ENCODE assay signal across 8 cellular contexts in genomic region chr6:170554086-170554887, GRCh38. TPM values are rescaled to one million over a fixed set of nuclear protein-coding genes. Genes with fewer than 3 reads are reported as not detected.
DNase-seq lines count a peak whose midpoint lies in the region; ATAC-seq and TF ChIP-seq lines count a peak whose summit lies in the region.

Gene TBP (plus strand): TSS chr6:170554369. CDS start chr6:170557030, 2,661 bp downstream.

- TF ChIP-seq CTCF in GM13976 (IDR thresholded peaks at IDR 0.05; ENCODE audit: borderline replicate concordance, control extremely low read depth, extremely low read depth, insufficient read depth, missing control alignments), result no peak
- TF ChIP-seq CTCF in adrenal gland (IDR thresholded peaks at IDR 0.05), result no peak
- no peak for TF ChIP-seq CTCF in transverse colon (IDR thresholded peaks at IDR 0.05)

- H3K4me1 ChIP-seq in adrenal gland (replicated peaks in 1 of 2), result peaks cover 16 to 47% of the 10 kb centered on the region in 2 donors
- peaks cover 2 to 5% of the 10 kb centered on the region in 2 experiments for H3K4me1 ChIP-seq in trophoblast cell (ENCODE audit: control insufficient read depth in 1 of 2, insufficient read depth in 2 of 2, low read length in 2 of 2)
- H3K4me1 ChIP-seq in transverse colon, result peaks cover 23 to 50% (median 37%) of the 10 kb centered on the region in 4 donors

- DNase-seq in GM13976 (ENCODE audit: low spot score), result peak; percentile 95
- DNase-seq in NCI-H1436 treated with DMSO at 0.1 percent for 48 hours (lab: John Stamatoyannopoulos, UW), result peak; percentile 95
- peak; percentile 98 for DNase-seq in T follicular helper cell (ENCODE audit: low read depth)
- DNase-seq in adrenal gland, result peak; percentile 97 to 100 (median 99)
- DNase-seq in cardiac septum (ENCODE audit: low spot score), result peak; percentile 99
- DNase-seq in trophoblast cell, result peak; percentile 99
- DNase-seq in transverse colon, result peak; percentile 99

- 0 to 1% (median 1%) methylated on average over 20 to 48 of the region's 48 CpGs for WGBS in adrenal gland, 4 donors
- no CpG with 5 or more reads among the region's 48 CpGs for WGBS in trophoblast cell (ENCODE audit: extremely low coverage, insufficient coverage, insufficient read length)
- 0% methylated on average over 3 to 48 of the region's 48 CpGs for WGBS in transverse colon (ENCODE audit: low coverage in 1 of 2), 2 donors

- peak within 1 kb of the TSS; percentile 87 for H2AFZ ChIP-seq in trophoblast cell (ENCODE audit: insufficient read depth, low read length, poor library complexity)

- H3K9me3 ChIP-seq in adrenal gland (replicated peaks in 1 of 3) (no peaks in the 10 kb centered on the region), trophoblast cell (ENCODE audit: insufficient read depth, low read depth, low read length) (no peaks in the 10 kb centered on the region), transverse colon (no peaks in the 10 kb centered on the region)

- peak within 1 kb of the TSS; percentile 99 for H3K4me2 ChIP-seq in trophoblast cell (ENCODE audit: low read length)

- H4K91ac ChIP-seq in trophoblast cell (ENCODE audit: low read depth, low read length), result peak within 1 kb of the TSS; percentile 85

- H2BK5ac ChIP-seq in trophoblast cell (ENCODE audit: low read depth, low read length, poor library complexity), result peak within 1 kb of the TSS; percentile 34

- peak within 1 kb of the TSS; percentile 97 for H3K9ac ChIP-seq in trophoblast cell (ENCODE audit: low read length)

- in situ Hi-C loops in GM13976 (cut with MboI; ENCODE audit: low sequenced_read_pairs, unreplicated experiment), result no loop called here
- in situ Hi-C loops in transverse colon (cut with MboI; ENCODE audit: low pct_ligation_motif_present in 1 of 4, low pct_unique_long_range_greater_than_20kb in 1 of 4, low sequenced_read_pairs in 3 of 4), result no loop called here

- peak within 1 kb of the TSS; percentile 40 for H2BK120ac ChIP-seq in trophoblast cell (ENCODE audit: insufficient read depth, low read length, poor library complexity)

- H2AK5ac ChIP-seq in trophoblast cell (ENCODE audit: low read length), result peak within 1 kb of the TSS; percentile 20

- TF ChIP-seq POLR2A in adrenal gland (IDR thresholded peaks at IDR 0.05) (peak; percentile 17 to 75), transverse colon (IDR thresholded peaks at IDR 0.05) (peak; percentile 73)

- intact Hi-C loops in adrenal gland (cut with DNase I), result no loop called here
- intact Hi-C loops in cardiac septum (cut with DNase I), result loop anchor here (1.0 to 10.0 kb wide), 3 partner anchors 30 to 829 kb away; partner anchors contain the start of genes DYNLT2, ERMARD, PDCD2 and PHF10
- intact Hi-C loops in transverse colon (cut with DNase I; ENCODE audit: low total_unique reads), result no loop called here

- H3K79me2 ChIP-seq in trophoblast cell (ENCODE audit: control insufficient read depth, insufficient read depth, low read length, poor library complexity), result peaks cover 14% of the 10 kb centered on the region

- TF ChIP-seq EP300 in transverse colon (IDR thresholded peaks at IDR 0.05; ENCODE audit: low read depth), result no peak

- H3K14ac ChIP-seq in trophoblast cell (ENCODE audit: low read length), result peak within 1 kb of the TSS; percentile 25

- no peak within 1 kb of the TSS for H3K23ac ChIP-seq in trophoblast cell (ENCODE audit: low read length)

- H3K79me1 ChIP-seq in trophoblast cell (ENCODE audit: low read length), result peaks cover 9% of the 10 kb centered on the region

- no peak within 1 kb of the TSS for H2BK12ac ChIP-seq in trophoblast cell (ENCODE audit: low read length)

- H3K36me3 ChIP-seq in adrenal gland (replicated peaks in 1 of 2) (peaks cover 0 to 8% of the 10 kb centered on the region in 2 donors), trophoblast cell (ENCODE audit: control insufficient read depth in 1 of 2, insufficient read depth in 2 of 2, low read length in 2 of 2) (peaks cover 1 to 2% of the 10 kb centered on the region in 2 experiments), transverse colon (no peaks in the 10 kb centered on the region)

- ATAC-seq in HG02852 (IDR thresholded peaks at IDR 0.05; ENCODE audit: unreplicated experiment), result peak; percentile 94

- H3K18ac ChIP-seq in trophoblast cell (ENCODE audit: low read length), result peak within 1 kb of the TSS; percentile 75

- H3K27me3 ChIP-seq in adrenal gland, result no peaks in the 10 kb centered on the region
- no peaks in the 10 kb centered on the region for H3K27me3 ChIP-seq in trophoblast cell (ENCODE audit: insufficient read depth, low read length)
- H3K27me3 ChIP-seq in transverse colon, result no peaks in the 10 kb centered on the region

- peak within 1 kb of the TSS; percentile 41 to 92 (median 84) for H3K4me3 ChIP-seq in adrenal gland
- H3K4me3 ChIP-seq in trophoblast cell (ENCODE audit: low read depth, low read length), result peak within 1 kb of the TSS; percentile 93
- peak within 1 kb of the TSS; percentile 59 to 84 (median 79) for H3K4me3 ChIP-seq in transverse colon

- peak within 1 kb of the TSS; percentile 31 for H4K12ac ChIP-seq in trophoblast cell (ENCODE audit: low read depth, low read length)

- peak within 1 kb of the TSS; percentile 97 for H3K4ac ChIP-seq in trophoblast cell (ENCODE audit: low read depth, low read length)

- H3K27ac ChIP-seq in adrenal gland (peak within 1 kb of the TSS; percentile 80 to 98 (median 94)), trophoblast cell (ENCODE audit: low read depth, low read length) (peak within 1 kb of the TSS; percentile 44), transverse colon (peak within 1 kb of the TSS; percentile 91 to 95 (median 94))

- H4K8ac ChIP-seq in trophoblast cell (ENCODE audit: low read depth, low read length), result peak within 1 kb of the TSS; percentile 86

RNA-seq across cellular contexts. Expression of gene TBP, which starts in this region (rescaled TPM):
- total RNA-seq in adrenal gland, result 10 to 100 TPM; 11.1 to 27.8 (median 15.1) TPM
- polyA plus RNA-seq in adrenal gland, result 10 to 100 TPM; 10.4 to 18.2 (median 10.5) TPM
- 7.6 TPM for total RNA-seq in cardiac septum
- polyA plus RNA-seq in trophoblast cell (2013), result 24.0 and 25.4 TPM in 2 replicates
- 10 to 100 TPM in 3 of 4 donors, 1 to 10 TPM in 1; 7.5 to 17.7 (median 12.3) TPM for total RNA-seq in transverse colon

Comparison
In these comparisons a context has a peak if more than half of its experiments do, and no peak if none do; other contexts are left out.
1. Peak in every context shown above with its lines: DNase-seq, ATAC-seq, H3K4me3 ChIP-seq and H3K27ac ChIP-seq.
2. H3K27ac ChIP-seq: peak in every context shown above with its lines; median percentile 94 in adrenal gland; 94 in transverse colon; 44 in trophoblast cell.